In the genomic region with DNA sequence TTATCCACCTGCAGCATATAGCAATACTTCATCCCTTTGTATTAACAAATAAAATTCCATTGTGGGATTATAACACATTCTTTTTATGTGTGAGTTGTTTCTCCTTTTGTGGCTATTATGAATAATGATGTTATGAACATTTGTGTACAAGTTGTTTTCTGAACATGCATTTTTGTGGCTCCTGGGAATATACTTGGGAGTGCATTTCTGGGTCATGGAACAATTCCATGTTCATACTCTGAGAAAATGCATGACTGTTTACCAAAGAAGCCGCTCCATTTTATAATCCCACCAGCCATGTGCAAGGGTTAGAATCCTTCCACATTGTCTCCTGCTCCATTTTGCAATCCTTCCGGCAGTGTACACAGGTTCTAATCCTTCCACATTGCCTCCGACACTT, we compare ENCODE assay signal across 8 cellular contexts.
"Had no signal": no experiment of that assay in that cellular context is flagged by ENCODE, and none has a peak within 500 bp of the region (broad histone marks: within the 10 kb centered on the region; RNA-seq: fewer than 3 reads in every experiment).

No MANE protein-coding gene starts in this region.

- H3K27ac ChIP-seq: HL-60 had no signal

- H3K4me2 ChIP-seq: GM23338 had no signal

- ATAC-seq: GM23338 had no signal

- FAIRE-seq: H1, H54, HTR-8/SVneo had no signal

- H3K4me3 ChIP-seq: GM23338 had no signal

- H2AFZ ChIP-seq: GM23338 had no signal

- DNase-seq: H9, HCEC 1CT, KBM-7 had no signal
